ENCODE assay signal across 8 cellular contexts in the genomic region with DNA sequence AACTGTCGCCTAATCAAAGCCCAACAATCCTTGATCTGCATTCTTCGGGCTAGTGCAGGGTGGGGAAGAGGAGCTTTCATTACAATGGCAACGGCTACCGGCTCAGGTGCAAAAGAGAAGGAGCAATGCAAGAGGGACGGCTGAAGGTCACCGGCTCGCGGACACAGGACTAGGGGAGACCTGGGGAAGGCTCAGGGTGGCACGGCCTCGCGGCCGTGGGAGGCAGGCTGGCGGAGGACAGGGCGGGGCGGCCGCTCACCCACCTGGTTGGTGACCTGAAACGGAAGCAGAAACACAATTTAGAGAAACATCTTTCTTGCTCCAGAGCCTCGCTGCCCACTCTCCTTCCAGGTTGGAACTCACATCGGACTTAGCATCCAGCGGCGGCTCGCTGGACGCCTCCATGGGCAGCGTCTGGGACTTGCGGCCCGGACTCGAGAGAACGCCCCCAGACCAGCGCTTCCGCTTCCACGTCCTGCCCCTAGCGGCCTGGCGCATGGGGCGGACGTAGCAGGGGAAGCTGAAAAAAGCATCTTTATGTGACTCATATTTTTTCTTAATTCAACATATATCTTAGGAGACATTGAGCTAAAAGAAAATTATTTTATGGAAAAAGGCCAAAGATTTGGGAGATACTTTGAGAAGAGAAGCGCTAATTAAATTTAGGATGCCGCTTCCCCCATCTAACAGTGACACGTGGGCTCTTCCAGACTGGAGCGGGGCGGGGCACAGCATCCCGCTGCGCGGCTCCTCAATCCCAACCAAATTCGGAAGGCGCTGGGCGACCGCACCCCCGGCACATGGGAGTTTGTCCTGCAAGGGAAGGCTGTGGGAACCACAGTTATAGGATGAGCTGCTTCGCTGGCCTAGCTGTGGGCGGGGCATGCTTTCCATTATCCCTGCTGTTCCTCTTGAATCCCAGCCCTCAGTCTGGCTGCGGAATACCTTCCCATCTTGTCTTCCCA. TPM values are rescaled to one million over a fixed set of nuclear protein-coding genes. Genes with fewer than 3 reads are reported as not detected.
DNase-seq lines count a peak whose midpoint lies in the region; ATAC-seq and TF ChIP-seq lines count a peak whose summit lies in the region.

A gene (minus strand): TSS at position 441 of the 965 bp plus-strand sequence. CDS start 36 bp downstream, at position 405.

- peak within 1 kb of the TSS; percentile 87 for H3K27ac Mint-ChIP-seq in Caco-2 (ENCODE audit: unreplicated experiment)

- DNase-seq in Caco-2 (peak; percentile 90 to 91), HPDE6-E6E7 (ENCODE audit: extremely low spot score) (peak; percentile 80), NOMO-1 (lab: John Stamatoyannopoulos, UW; ENCODE audit: unreplicated experiment in 2 of 2) (peak; percentile 72 to 81), mesenchymal stem cell (peak; percentile 89)
- DNase-seq in activated CD8-positive, alpha-beta memory T cell treated with anti-CD3 and anti-CD28 coated beads for 48 hours (ENCODE audit: low read depth in 2 of 3, low spot score in 2 of 3): peak; percentile 43 to 56 (median 51)
- DNase-seq in stimulated activated CD8-positive, alpha-beta memory T cell treated with anti-CD3 and anti-CD28 coated beads, Interleukin-15, amount 100 ng/mL, for 1 hour (ENCODE audit: low read depth): peak; percentile 44

- ATAC-seq in GM19467 (IDR thresholded peaks at IDR 0.05; ENCODE audit: unreplicated experiment): peak; percentile 99

- CTCF ChIA-PET in Caco-2 (lab: Charles Lee): interaction anchor here (1.8 kb wide), 1 partner anchor 56 kb away, joined by 14 read pairs; a partner anchor contains a TSS

- no peak within 1 kb of the TSS for H2BK5ac ChIP-seq in mesenchymal stem cell (ENCODE audit: low read depth, low read length, poor library complexity, severe bottlenecking)

- intact Hi-C loops in Caco-2 (cut with micrococcal nuclease; ENCODE audit: unreplicated experiment): loop anchor here (1.0 to 2.0 kb wide), 2 partner anchors 12 to 55 kb away; a partner anchor contains a TSS

- peak within 1 kb of the TSS in 1 of 2 experiments; percentile 92 for H3K14ac ChIP-seq in mesenchymal stem cell (ENCODE audit: low read length in 2 of 2)

- H3K36me3 ChIP-seq in Caco-2 (ENCODE audit: control insufficient read depth, insufficient read depth, low read length): peaks cover 2% of the 10 kb centered on the region
- H3K36me3 ChIP-seq in endocrine pancreas (ENCODE audit: control insufficient read depth, insufficient read depth, low read length): no peaks in the 10 kb centered on the region
- H3K36me3 ChIP-seq in mesenchymal stem cell (ENCODE audit: control insufficient read depth in 1 of 2, insufficient read depth in 2 of 2, low read depth in 1 of 2, low read length in 2 of 2): peaks cover 10 to 30% of the 10 kb centered on the region in 2 experiments

- H3K9me3 Mint-ChIP-seq in Caco-2 (ENCODE audit: unreplicated experiment): no peaks in the 10 kb centered on the region

- no peaks in the 10 kb centered on the region for H3K27me3 ChIP-seq in Caco-2 (replicated peaks; ENCODE audit: control insufficient read depth, insufficient read depth, low read length)
- no peaks in the 10 kb centered on the region for H3K27me3 ChIP-seq in endocrine pancreas (ENCODE audit: control insufficient read depth, insufficient read depth, low read length)
- H3K27me3 ChIP-seq in mesenchymal stem cell (ENCODE audit: control insufficient read depth in 1 of 2, insufficient read depth in 1 of 2, low read length in 2 of 2): no peaks in the 10 kb centered on the region

- H3K27me3 Mint-ChIP-seq in Caco-2 (ENCODE audit: insufficient read depth, unreplicated experiment): no peaks in the 10 kb centered on the region

- H3K4me1 ChIP-seq in Caco-2 (0 out of 2 replicates have a peak, but pooled peaks cover 7% of the 10 kb centered on the region), endocrine pancreas (ENCODE audit: control insufficient read depth, insufficient read depth, low read length) (peaks cover 6% of the 10 kb centered on the region), mesenchymal stem cell (ENCODE audit: control insufficient read depth, insufficient read depth, low read depth, low read length) (peaks cover 2% of the 10 kb centered on the region)

- H3K27ac ChIP-seq in mesenchymal stem cell (ENCODE audit: low read length, poor library complexity, severe bottlenecking): peak within 1 kb of the TSS; percentile 43

- peak within 1 kb of the TSS; percentile 82 for H3K4me2 ChIP-seq in mesenchymal stem cell (ENCODE audit: low read length, poor library complexity, severe bottlenecking)

- peak within 1 kb of the TSS; percentile 87 for H3K4me3 ChIP-seq in Caco-2 (ENCODE audit: low read depth, low read length)
- H3K4me3 ChIP-seq in endocrine pancreas (ENCODE audit: control insufficient read depth, insufficient read depth, low read length): peak within 1 kb of the TSS; percentile 89
- peak within 1 kb of the TSS; percentile 77 to 95 for H3K4me3 ChIP-seq in mesenchymal stem cell (ENCODE audit: insufficient read depth in 1 of 2, low read depth in 1 of 2, low read length in 2 of 2)

- under 1% methylated on average over 41 of the region's 51 CpGs for WGBS in mesenchymal stem cell

- peak within 1 kb of the TSS; percentile 91 for H4K8ac ChIP-seq in mesenchymal stem cell (ENCODE audit: low read length)

- no peak within 1 kb of the TSS for H2BK120ac ChIP-seq in mesenchymal stem cell (ENCODE audit: low read depth, low read length)

- H3K4me3 Mint-ChIP-seq in Caco-2 (ENCODE audit: unreplicated experiment): peak within 1 kb of the TSS; percentile 92

- peak within 1 kb of the TSS; percentile 73 for H2BK15ac ChIP-seq in mesenchymal stem cell (ENCODE audit: low read depth, poor library complexity, severe bottlenecking)

- peak within 1 kb of the TSS; percentile 82 to 92 for H3K18ac ChIP-seq in mesenchymal stem cell (ENCODE audit: low read depth in 1 of 2, low read length in 2 of 2)

- peak within 1 kb of the TSS; percentile 72 for H4K91ac ChIP-seq in mesenchymal stem cell (ENCODE audit: low read length)

- peak within 1 kb of the TSS in 1 of 2 experiments; percentile 93 for H3K23ac ChIP-seq in mesenchymal stem cell (ENCODE audit: low read length in 2 of 2)

- H3K4me1 Mint-ChIP-seq in Caco-2 (ENCODE audit: low read depth, unreplicated experiment): peaks cover 14% of the 10 kb centered on the region

- peak; percentile 30 to 80 for TF ChIP-seq CTCF in Caco-2 (IDR thresholded peaks at IDR 0.05; ENCODE audit: insufficient read depth in 1 of 2, low read depth in 1 of 2, low read length in 1 of 2, severe bottlenecking in 1 of 2, unreplicated experiment in 1 of 2)

- H2BK12ac ChIP-seq in mesenchymal stem cell (ENCODE audit: low read length in 2 of 2): peak within 1 kb of the TSS in 1 of 2 experiments; percentile 73

- peak within 1 kb of the TSS; percentile 96 for H3K9ac ChIP-seq in endocrine pancreas (ENCODE audit: control insufficient read depth, insufficient read depth, low read length)
- H3K9ac ChIP-seq in mesenchymal stem cell (ENCODE audit: low read length): peak within 1 kb of the TSS; percentile 97

- peaks cover 30% of the 10 kb centered on the region for H3K36me3 Mint-ChIP-seq in Caco-2 (ENCODE audit: insufficient read depth, unreplicated experiment)

- H2AK5ac ChIP-seq in mesenchymal stem cell (ENCODE audit: low read length, severe bottlenecking): peak within 1 kb of the TSS; percentile 65

- POLR2A ChIA-PET in Caco-2 (lab: Charles Lee): no interaction called here

- H3K4ac ChIP-seq in mesenchymal stem cell (ENCODE audit: low read depth in 1 of 2, low read length in 2 of 2): peak within 1 kb of the TSS; percentile 52 to 80

- H2AFZ ChIP-seq in mesenchymal stem cell (ENCODE audit: low read depth, low read length): peak within 1 kb of the TSS; percentile 91

- BruUV-seq in Caco-2 (replicated peaks; lab: Mats Ljungman, UMichigan): TSS peak; percentile 63

- no peaks in the 10 kb centered on the region for H3K9me3 ChIP-seq in Caco-2
- H3K9me3 ChIP-seq in endocrine pancreas (ENCODE audit: control insufficient read depth, low read length): no peaks in the 10 kb centered on the region
- no peaks in the 10 kb centered on the region for H3K9me3 ChIP-seq in mesenchymal stem cell (ENCODE audit: control insufficient read depth, low read length)

- peaks cover 19% of the 10 kb centered on the region for H3K79me1 ChIP-seq in mesenchymal stem cell (replicated peaks; ENCODE audit: low read length, poor library complexity, severe bottlenecking)

RNA-seq across cellular contexts. Expression of the gene that starts here (rescaled TPM):
- total RNA-seq in Caco-2 (2022): 101 and 104 TPM in 2 replicates
- polyA plus RNA-seq in mesenchymal stem cell (2013, experiment 1 of 2): 298 TPM
- polyA plus RNA-seq in mesenchymal stem cell (2013, experiment 2 of 2): 293 TPM

Comparison
In these comparisons a context has a peak if more than half of its experiments do, and no peak if none do; other contexts are left out.
1. Peak in every context shown above with its lines: DNase-seq, ATAC-seq, H3K4me3 ChIP-seq and H3K27ac ChIP-seq.